ENCODE assay signal across 18 cellular contexts in the genomic region with DNA sequence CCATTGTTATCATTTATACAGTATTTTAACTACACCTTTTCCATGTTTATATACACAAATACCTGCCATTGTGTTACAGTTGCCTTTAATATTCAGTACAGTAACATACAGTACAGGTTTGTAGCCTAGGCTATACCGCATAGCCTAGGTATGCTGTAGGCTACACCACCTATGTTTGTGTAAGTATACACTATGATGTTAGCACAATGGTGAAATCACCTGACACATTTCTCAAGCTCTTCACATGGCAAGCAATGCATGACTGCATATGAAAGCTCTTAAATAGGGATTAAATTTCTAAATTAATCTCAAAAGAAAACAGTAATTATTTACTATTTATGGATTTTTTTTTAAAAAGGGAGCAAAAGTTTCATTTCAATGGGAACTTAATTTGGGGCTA.
"Had no signal": no experiment of that assay in that cellular context is flagged by ENCODE, and none has a peak within 500 bp of the region (broad histone marks: within the 10 kb centered on the region; RNA-seq: fewer than 3 reads in every experiment).

No MANE protein-coding gene starts in this region.

- H3K4me1 Mint-ChIP-seq: endodermal cell had no signal

- DNase-seq: dermis blood vessel endothelial cell; endodermal cell; heart right ventricle; hypothalamus; kidney glomerular epithelial cell; mucosa of descending colon; naive thymus-derived CD8-positive, alpha-beta T cell; psoas muscle; retina; spleen; stimulated activated CD4-positive, alpha-beta T cell treated with anti-CD3 and anti-CD28 coated beads, Interleukin-15, amount 100 ng/mL, for 24 hours; stimulated activated CD4-positive, alpha-beta T cell treated with anti-CD3 and anti-CD28 coated beads, Interleukin-1b, Interleukin-23, amount 100 ng/mL, for 48 hours; stimulated activated CD4-positive, alpha-beta T cell treated with anti-CD3 and anti-CD28 coated beads, Interleukin-4, amount 100 ng/mL, for 24 hours; stimulated activated naive B cell treated with anti-CD40 and anti-IgM and Interleukin-4, amounts not matched to agents 10 μg/mL and 1 μg/mL and 100 μg/mL, for 72 hours; stimulated activated naive CD8-positive, alpha-beta T cell treated with anti-CD3 and anti-CD28 coated beads, Interleukin-15, amount 100 ng/mL, for 72 hours; testis; upper lobe of right lung had no signal

- H3K27me3 Mint-ChIP-seq: naive thymus-derived CD8-positive, alpha-beta T cell; stimulated activated naive B cell treated with anti-CD40 and anti-IgM and Interleukin-4, amounts not matched to agents 10 μg/mL and 1 μg/mL and 100 μg/mL, for 72 hours; stimulated activated naive CD8-positive, alpha-beta T cell treated with anti-CD3 and anti-CD28 coated beads, Interleukin-15, amount 100 ng/mL, for 72 hours had no signal

- H3K27ac Mint-ChIP-seq: stimulated activated naive B cell treated with anti-CD40 and anti-IgM and Interleukin-4, amounts not matched to agents 10 μg/mL and 1 μg/mL and 100 μg/mL, for 72 hours; stimulated activated naive CD8-positive, alpha-beta T cell treated with anti-CD3 and anti-CD28 coated beads, Interleukin-15, amount 100 ng/mL, for 72 hours had no signal

- H3K9me3 Mint-ChIP-seq: endodermal cell; naive thymus-derived CD8-positive, alpha-beta T cell; stimulated activated naive B cell treated with anti-CD40 and anti-IgM and Interleukin-4, amounts not matched to agents 10 μg/mL and 1 μg/mL and 100 μg/mL, for 72 hours; stimulated activated naive CD8-positive, alpha-beta T cell treated with anti-CD3 and anti-CD28 coated beads, Interleukin-15, amount 100 ng/mL, for 72 hours had no signal

- H3K4me3 Mint-ChIP-seq: endodermal cell; naive thymus-derived CD8-positive, alpha-beta T cell; stimulated activated naive B cell treated with anti-CD40 and anti-IgM and Interleukin-4, amounts not matched to agents 10 μg/mL and 1 μg/mL and 100 μg/mL, for 72 hours; stimulated activated naive CD8-positive, alpha-beta T cell treated with anti-CD3 and anti-CD28 coated beads, Interleukin-15, amount 100 ng/mL, for 72 hours had no signal

- ATAC-seq: heart right ventricle; mucosa of descending colon; naive thymus-derived CD8-positive, alpha-beta T cell; psoas muscle; sciatic nerve; stimulated activated naive B cell treated with anti-CD40 and anti-IgM and Interleukin-4, amounts not matched to agents 10 μg/mL and 1 μg/mL and 100 μg/mL, for 72 hours; stimulated activated naive CD8-positive, alpha-beta T cell treated with anti-CD3 and anti-CD28 coated beads, Interleukin-15, amount 100 ng/mL, for 72 hours; upper lobe of right lung had no signal
